In the genomic region with DNA sequence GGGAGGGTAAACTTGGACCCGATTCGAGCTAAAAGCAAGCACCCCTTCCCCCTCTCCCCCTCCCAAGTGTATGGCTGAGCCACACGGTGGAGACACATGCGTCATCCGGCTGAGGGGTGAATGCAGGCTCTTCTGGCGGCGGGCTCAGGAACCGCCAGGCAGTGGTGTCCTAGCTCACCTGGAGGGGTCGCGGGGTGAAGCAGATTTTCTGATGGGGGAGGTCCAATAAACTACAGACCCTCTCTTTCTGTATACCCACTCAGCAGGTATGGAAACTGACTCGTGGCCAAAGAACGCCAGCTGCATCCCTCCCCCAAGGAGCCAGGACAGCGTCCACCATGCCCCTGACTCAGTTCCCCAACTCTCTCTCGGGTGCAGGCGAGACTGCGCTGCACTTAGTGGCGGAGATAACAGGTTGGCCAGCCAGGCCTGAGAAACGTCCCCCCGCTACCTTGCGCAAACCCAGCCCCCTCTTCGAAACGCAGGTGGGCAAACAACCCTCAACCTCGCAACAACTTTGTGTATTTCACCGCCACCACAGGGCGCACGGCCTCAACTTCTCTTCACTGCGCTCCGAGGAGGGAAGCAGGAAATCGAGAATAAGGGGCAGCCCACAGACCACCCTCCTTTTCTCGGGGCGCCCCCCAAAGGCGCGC, we compare ENCODE assay signal across 8 cellular contexts. TPM values are rescaled to one million over a fixed set of nuclear protein-coding genes. Genes with fewer than 3 reads are reported as not detected.
DNase-seq lines count a peak whose midpoint lies in the region; ATAC-seq and TF ChIP-seq lines count a peak whose summit lies in the region.

No MANE protein-coding gene starts in this region.

- no peaks in the 10 kb centered on the region for H3K27me3 ChIP-seq in left ventricle myocardium inferior (ENCODE audit: low read depth)

- no peaks in the 10 kb centered on the region for H3K36me3 ChIP-seq in left ventricle myocardium inferior

- H3K4me1 Mint-ChIP-seq in activated naive CD8-positive, alpha-beta T cell treated with anti-CD3 and anti-CD28 coated beads for 36 hours = peaks cover 10% of the 10 kb centered on the region
- peaks cover 33% of the 10 kb centered on the region for H3K4me1 Mint-ChIP-seq in progenitor cell of endocrine pancreas (ENCODE audit: low read depth)

- H3K4me1 ChIP-seq in left ventricle myocardium inferior = peaks cover 53% of the 10 kb centered on the region

- ATAC-seq in GM21529 (IDR thresholded peaks at IDR 0.05; ENCODE audit: unreplicated experiment) (no peak), HG03342 (IDR thresholded peaks at IDR 0.05; ENCODE audit: unreplicated experiment) (no peak)

- H3K9me3 Mint-ChIP-seq in activated naive CD8-positive, alpha-beta T cell treated with anti-CD3 and anti-CD28 coated beads for 36 hours = no peaks in the 10 kb centered on the region
- no peaks in the 10 kb centered on the region for H3K9me3 Mint-ChIP-seq in progenitor cell of endocrine pancreas (ENCODE audit: low read depth)

- H3K36me3 Mint-ChIP-seq in activated naive CD8-positive, alpha-beta T cell treated with anti-CD3 and anti-CD28 coated beads for 36 hours = no peaks in the 10 kb centered on the region
- H3K36me3 Mint-ChIP-seq in progenitor cell of endocrine pancreas (ENCODE audit: insufficient read depth) = peaks cover 7% of the 10 kb centered on the region

- peaks cover 76% of the 10 kb centered on the region for H3K27me3 Mint-ChIP-seq in activated naive CD8-positive, alpha-beta T cell treated with anti-CD3 and anti-CD28 coated beads for 36 hours
- H3K27me3 Mint-ChIP-seq in progenitor cell of endocrine pancreas = peaks cover 3% of the 10 kb centered on the region

- peak overlapping the region; percentile 78 for H3K4me3 ChIP-seq in left ventricle myocardium inferior

- intact Hi-C loops in left ventricle myocardium inferior (cut with micrococcal nuclease) = no loop called here

- peak overlapping the region; percentile 84 for H3K4me3 Mint-ChIP-seq in activated naive CD8-positive, alpha-beta T cell treated with anti-CD3 and anti-CD28 coated beads for 36 hours
- peak overlapping the region; percentile 98 for H3K4me3 Mint-ChIP-seq in progenitor cell of endocrine pancreas (ENCODE audit: low read depth)

- peak overlapping the region; percentile 89 for H3K27ac ChIP-seq in left ventricle myocardium inferior (replicated peaks)

- no peaks in the 10 kb centered on the region for H3K9me3 ChIP-seq in left ventricle myocardium inferior (replicated peaks)

- no peak overlapping the region for H3K27ac Mint-ChIP-seq in activated naive CD8-positive, alpha-beta T cell treated with anti-CD3 and anti-CD28 coated beads for 36 hours
- peak overlapping the region; percentile 98 for H3K27ac Mint-ChIP-seq in progenitor cell of endocrine pancreas

- TF ChIP-seq CTCF in left ventricle myocardium inferior (IDR thresholded peaks at IDR 0.05; ENCODE audit: borderline replicate concordance) (peak; percentile 53), progenitor cell of endocrine pancreas (IDR thresholded peaks at IDR 0.05; ENCODE audit: unreplicated experiment) (peak; percentile 44)

- DNase-seq in AG20443 (ENCODE audit: low spot score) (peak; percentile 53), HCEC 1CT (peak; percentile 42), left ventricle myocardium inferior (peak; percentile 46), progenitor cell of endocrine pancreas (ENCODE audit: low spot score, unreplicated experiment) (peak; percentile 38), NCI-H2171 treated with DMSO at 0.1 percent for 48 hours (lab: John Stamatoyannopoulos, UW) (no peak)
- no peak for DNase-seq in activated naive CD8-positive, alpha-beta T cell treated with anti-CD3 and anti-CD28 coated beads for 36 hours

RNA-seq across cellular contexts. Expression of a gene that starts 1.3 kb away (rescaled TPM):
- total RNA-seq in activated naive CD8-positive, alpha-beta T cell treated with anti-CD3 and anti-CD28 coated beads for 36 hours = under 1 TPM; 0.12 to 0.16 TPM
- total RNA-seq in left ventricle myocardium inferior (36.6 TPM), progenitor cell of endocrine pancreas (142 and 150 TPM in 2 replicates)

Comparison
In these comparisons a context has a peak if more than half of its experiments do, and no peak if none do; other contexts are left out.
1. DNase-seq: peak in AG20443 (single experiment), HCEC 1CT (single experiment), left ventricle myocardium inferior (single experiment) and progenitor cell of endocrine pancreas (single experiment); none in activated naive CD8-positive, alpha-beta T cell treated with anti-CD3 and anti-CD28 coated beads for 36 hours (single experiment) and NCI-H2171 treated with DMSO at 0.1 percent for 48 hours (single experiment).
2. RNA of a gene that starts 1.3 kb away (total RNA-seq): 142 to 150 TPM in progenitor cell of endocrine pancreas and 36.6 TPM in left ventricle myocardium inferior (single experiment); 0.12 to 0.16 TPM in activated naive CD8-positive, alpha-beta T cell treated with anti-CD3 and anti-CD28 coated beads for 36 hours; every median in the first group is over 10 times any median in the second.